Comparison of ENCODE assay signal across 11 cellular contexts in the genomic region with DNA sequence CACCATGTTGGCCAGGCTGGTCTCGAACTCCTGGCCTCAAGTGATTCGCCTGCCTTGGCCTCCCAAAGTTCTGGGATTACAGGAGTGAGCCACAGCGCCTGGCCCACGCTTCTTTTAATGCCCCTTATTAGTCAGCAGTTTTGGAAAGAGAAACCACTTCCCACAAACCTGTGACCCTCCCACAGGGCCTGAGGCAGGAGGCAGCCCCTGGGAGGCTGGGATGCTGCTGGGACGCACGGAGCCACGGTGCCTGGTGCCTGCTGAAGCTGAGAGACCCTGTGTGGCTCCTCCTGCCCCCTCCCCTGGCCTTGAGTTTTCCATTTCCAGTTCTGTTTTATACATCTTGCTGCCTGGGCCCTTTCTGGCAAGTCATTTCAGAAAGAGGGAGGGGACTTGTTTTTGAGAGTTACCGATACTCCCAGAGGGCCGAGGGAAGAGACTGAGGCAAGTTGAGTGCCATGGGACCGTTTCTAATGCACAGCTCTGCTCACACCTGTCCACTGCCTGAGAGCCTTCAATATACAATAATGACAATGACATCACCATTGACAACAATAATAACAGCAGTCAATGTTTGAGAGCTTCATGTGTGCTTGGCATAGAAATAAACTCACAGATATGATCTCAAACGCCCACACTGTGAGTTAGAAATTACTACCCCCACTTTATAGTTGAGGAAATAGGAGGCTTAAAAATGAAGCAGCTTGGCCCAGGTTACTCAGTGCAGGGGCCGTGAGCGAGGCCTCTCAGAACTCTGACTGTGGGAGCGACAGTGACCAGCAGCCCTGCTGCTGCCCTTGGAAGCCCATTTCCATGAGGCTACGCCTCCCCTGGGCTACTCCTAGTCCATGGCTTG.
DNase-seq lines count a peak whose midpoint lies in the region; ATAC-seq and TF ChIP-seq lines count a peak whose summit lies in the region.
"Had no signal": no experiment of that assay in that cellular context is flagged by ENCODE, and none has a peak within 500 bp of the region (broad histone marks: within the 10 kb centered on the region; RNA-seq: fewer than 3 reads in every experiment).

No MANE protein-coding gene starts in this region.

- ATAC-seq in HG02840 (IDR thresholded peaks at IDR 0.05; ENCODE audit: low FRiP score, unreplicated experiment), result no peak

- TF ChIP-seq CTCF in GM13976 (IDR thresholded peaks at IDR 0.05; ENCODE audit: borderline replicate concordance, control extremely low read depth, extremely low read depth, insufficient read depth, missing control alignments), result no peak
- no peak for TF ChIP-seq CTCF in fibroblast of mammary gland (conservative IDR thresholded peaks at IDR 0.05; ENCODE audit: control insufficient read depth, insufficient read depth, low read depth, low read length)

- in situ Hi-C loops in GM13976 (cut with MboI; ENCODE audit: low sequenced_read_pairs, unreplicated experiment), result no loop called here

- DNase-seq in SHP77 (lab: John Stamatoyannopoulos, UW) (peak; percentile 30 to 40), SHP77 treated with DMSO at 0.1 percent for 48 hours (lab: John Stamatoyannopoulos, UW) (no peak), GM13976 (ENCODE audit: low spot score) (peak; percentile 73), NCI-H2029 treated with DMSO at 0.1 percent for 48 hours (lab: John Stamatoyannopoulos, UW) (peak; percentile 7), fibroblast of mammary gland (ENCODE audit: low read depth) (peak; percentile 25), AG08396 (ENCODE audit: low spot score) (no peak), EL (no peak)
- DNase-seq: NCI-H1694 treated with DMSO at 0.1 percent for 48 hours, testis had no signal

- H3K4me3 ChIP-seq in fibroblast of mammary gland (ENCODE audit: control insufficient read depth, low read depth, low read length), result no peak overlapping the region
- H3K4me3 ChIP-seq: SJSA1, testis had no signal

Comparison
In these comparisons a context has a peak if more than half of its experiments do, and no peak if none do; other contexts are left out.
1. DNase-seq: peak in SHP77 (2 of 2), GM13976 (single experiment), NCI-H2029 treated with DMSO at 0.1 percent for 48 hours (single experiment) and fibroblast of mammary gland (single experiment); none in SHP77 treated with DMSO at 0.1 percent for 48 hours (single experiment), AG08396 (single experiment) and EL (single experiment).